In the genomic region with DNA sequence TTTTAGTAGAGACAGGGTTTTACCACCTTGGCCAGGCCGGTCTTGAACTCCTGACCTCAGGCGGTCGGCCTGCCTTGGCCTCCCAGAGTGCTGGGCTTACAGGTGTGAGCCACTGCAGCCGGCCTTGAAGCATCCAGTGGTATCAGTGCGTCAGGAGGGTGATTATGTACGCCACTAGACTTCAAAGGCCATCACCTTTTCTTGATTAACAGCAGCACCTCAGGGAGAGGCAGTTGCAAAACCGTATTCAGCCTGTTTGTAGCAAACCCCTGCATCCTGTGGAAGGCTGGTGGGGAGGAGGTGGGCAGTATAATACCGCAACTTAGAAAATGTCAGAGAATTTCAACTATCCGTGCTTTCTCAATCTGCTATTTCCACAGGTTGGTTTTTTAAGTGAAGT, we compare ENCODE assay signal across 18 cellular contexts. TPM values are rescaled to one million over a fixed set of nuclear protein-coding genes. Genes with fewer than 3 reads are reported as not detected.
DNase-seq lines count a peak whose midpoint lies in the region; ATAC-seq and TF ChIP-seq lines count a peak whose summit lies in the region.
"Had no signal": no experiment of that assay in that cellular context is flagged by ENCODE, and none has a peak within 500 bp of the region (broad histone marks: within the 10 kb centered on the region; RNA-seq: fewer than 3 reads in every experiment).

No MANE protein-coding gene starts in this region.

- H3K9ac ChIP-seq in OCI-LY1 (ENCODE audit: low read length) (no peak overlapping the region), neural progenitor cell (no peak overlapping the region)
- H3K9ac ChIP-seq: BLaER1 had no signal

- H3K9me3 Mint-ChIP-seq in central memory CD8-positive, alpha-beta T cell: no peaks in the 10 kb centered on the region
- H3K9me3 Mint-ChIP-seq in neural progenitor cell: no peaks in the 10 kb centered on the region

- TF ChIP-seq CTCF in OCI-LY1 (IDR thresholded peaks at IDR 0.05; ENCODE audit: low read length): no peak
- no peak for TF ChIP-seq CTCF in neural progenitor cell (IDR thresholded peaks at IDR 0.05)

- no peak overlapping the region for H3K4me3 ChIP-seq in OCI-LY1 (ENCODE audit: low read depth, low read length, poor library complexity, severe bottlenecking)
- H3K4me3 ChIP-seq in neural progenitor cell: no peak overlapping the region
- H3K4me3 ChIP-seq: BLaER1, MG63 had no signal

- H3K4me1 ChIP-seq in OCI-LY1 (ENCODE audit: insufficient read depth, low read length, severe bottlenecking) (peaks cover 50% of the 10 kb centered on the region), neural progenitor cell (no peaks in the 10 kb centered on the region)

- peak overlapping the region; percentile 65 for H3K27ac ChIP-seq in OCI-LY1 (ENCODE audit: low read depth, low read length, poor library complexity, severe bottlenecking)
- H3K27ac ChIP-seq in neural progenitor cell: no peak overlapping the region
- H3K27ac ChIP-seq: BLaER1 had no signal

- H3K9me3 ChIP-seq in OCI-LY1 (ENCODE audit: low read length) (0 out of 2 replicates have a peak, but pooled peaks cover 3% of the 10 kb centered on the region), neural progenitor cell (ENCODE audit: low read depth) (no peaks in the 10 kb centered on the region)
- H3K9me3 ChIP-seq: MG63 had no signal

- no peak overlapping the region for H3K4me2 ChIP-seq in OCI-LY1 (ENCODE audit: low read length)
- no peak overlapping the region for H3K4me2 ChIP-seq in neural progenitor cell
- H3K4me2 ChIP-seq: BLaER1 had no signal

- H3K4me1 Mint-ChIP-seq in central memory CD8-positive, alpha-beta T cell: peaks cover 5% of the 10 kb centered on the region
- H3K4me1 Mint-ChIP-seq in neural progenitor cell: no peaks in the 10 kb centered on the region

- peak; percentile 69 for ATAC-seq in central memory CD8-positive, alpha-beta T cell (replicated peaks; ENCODE audit: extremely low read depth, poor library complexity, severe bottlenecking)

- DNase-seq in DMS79 treated with DMSO at 0.1 percent for 48 hours (lab: John Stamatoyannopoulos, UW) (peak; percentile 29), DMS79 (lab: John Stamatoyannopoulos, UW) (no peak), neural progenitor cell (ENCODE audit: low spot score) (no peak), SK-N-DZ (ENCODE audit: low spot score) (no peak), ureter (ENCODE audit: low spot score) (no peak), NCI-H2081 treated with DMSO at 0.1 percent for 48 hours (lab: John Stamatoyannopoulos, UW) (no peak)
- peak in 1 of 2 donors; percentile 17 for DNase-seq in central memory CD8-positive, alpha-beta T cell (ENCODE audit: low spot score in 2 of 2)
- DNase-seq: 8988T; IMR-90; Karpas-422; MG63; NCI-H1092 treated with DMSO at 0.1 percent for 48 hours; NCI-H2107; NK-92 treated with Interleukin-12 subunit alpha and Interleukin-12 subunit beta, amount 100 ng/mL, for 24 hours; OCI-M1; SHP77 treated with DMSO at 0.1 percent for 48 hours had no signal

- H3K27me3 Mint-ChIP-seq in central memory CD8-positive, alpha-beta T cell: peaks cover 2% of the 10 kb centered on the region
- peaks cover 8% of the 10 kb centered on the region for H3K27me3 Mint-ChIP-seq in neural progenitor cell (ENCODE audit: insufficient read depth, low read depth)

- no peaks in the 10 kb centered on the region for H3K27me3 ChIP-seq in OCI-LY1 (ENCODE audit: insufficient read depth, low read length)
- H3K27me3 ChIP-seq in neural progenitor cell: no peaks in the 10 kb centered on the region
- H3K27me3 ChIP-seq: BLaER1, MG63 had no signal

- no peak overlapping the region for H2AFZ ChIP-seq in OCI-LY1 (ENCODE audit: low read length)
- H2AFZ ChIP-seq in neural progenitor cell (replicated peaks): no peak overlapping the region

- peaks cover 2% of the 10 kb centered on the region for H3K36me3 Mint-ChIP-seq in central memory CD8-positive, alpha-beta T cell (ENCODE audit: insufficient read depth)
- H3K36me3 Mint-ChIP-seq in neural progenitor cell: no peaks in the 10 kb centered on the region

- H3F3A ChIP-seq in OCI-LY1 (ENCODE audit: insufficient read depth, low read length): no peaks in the 10 kb centered on the region
- no peaks in the 10 kb centered on the region for H3F3A ChIP-seq in neural progenitor cell (ENCODE audit: low read depth)

- H3K36me3 ChIP-seq in OCI-LY1 (ENCODE audit: insufficient read depth, low read length): no peaks in the 10 kb centered on the region
- no peaks in the 10 kb centered on the region for H3K36me3 ChIP-seq in neural progenitor cell
- H3K36me3 ChIP-seq: BLaER1, MG63 had no signal

- no peaks in the 10 kb centered on the region for H3K9me2 ChIP-seq in OCI-LY1 (ENCODE audit: low read depth, low read length)

- H3K4me3 Mint-ChIP-seq in central memory CD8-positive, alpha-beta T cell: no peak overlapping the region
- H3K4me3 Mint-ChIP-seq in neural progenitor cell: no peak overlapping the region

- H4K20me1 ChIP-seq in OCI-LY1 (ENCODE audit: insufficient read depth, low read length) (no peaks in the 10 kb centered on the region), neural progenitor cell (ENCODE audit: low read depth) (no peaks in the 10 kb centered on the region)
- H4K20me1 ChIP-seq: BLaER1 had no signal

- no peaks in the 10 kb centered on the region for H3K79me2 ChIP-seq in OCI-LY1 (ENCODE audit: insufficient read depth, low read length)
- H3K79me2 ChIP-seq in neural progenitor cell (ENCODE audit: low read depth): no peaks in the 10 kb centered on the region

- H3K27ac Mint-ChIP-seq in central memory CD8-positive, alpha-beta T cell (ENCODE audit: low read depth): peak overlapping the region; percentile 25
- peak overlapping the region; percentile 83 for H3K27ac Mint-ChIP-seq in neural progenitor cell

RNA-seq across cellular contexts. Expression of a gene that starts 27.3 kb away (rescaled TPM):
- total RNA-seq in neural progenitor cell (ENCODE audit: low replicate concordance) (5.1 and 9.0 TPM in 2 replicates), ureter (13.9 TPM)
- 7.1 and 7.9 TPM in 2 replicates for polyA plus RNA-seq in SK-N-DZ (2014; cell fraction: cytosol; rRNA removed)
- polyA plus RNA-seq in SK-N-DZ (2014; cell fraction: nucleus; rRNA removed): 3.5 and 3.6 TPM in 2 replicates
